Comparison of ENCODE assay signal across 15 cellular contexts in genomic region chr2:144201868-144202468, GRCh38.
A peak's percentile ranks its signal among the peaks of the same experiment; 100 is the strongest.
DNase-seq lines count a peak whose midpoint lies in the region; ATAC-seq lines count a peak whose summit lies in the region.
"Had no signal": no experiment of that assay in that cellular context is flagged by ENCODE, and none has a peak within 500 bp of the region (broad histone marks: within the 10 kb centered on the region; RNA-seq: fewer than 3 reads in every experiment).

No MANE protein-coding gene starts in this region.

- no peak for ATAC-seq in effector memory CD8-positive, alpha-beta T cell (replicated peaks)
- peak; percentile 75 for ATAC-seq in stimulated activated naive CD8-positive, alpha-beta T cell treated with anti-CD3 and anti-CD28 coated beads, Interleukin-15, amount 100 ng/mL, for 72 hours
- no peak for ATAC-seq in GM21381 (IDR thresholded peaks at IDR 0.05; ENCODE audit: unreplicated experiment)
- ATAC-seq: left colon had no signal

- peaks cover 5% of the 10 kb centered on the region for H3K9me3 Mint-ChIP-seq in T-helper 2 cell treated with Interferon-gamma antibody and Interleukin-4, amounts not matched to agents 5 μg/mL and 100 μg/mL, for 36 hours
- no peaks in the 10 kb centered on the region for H3K9me3 Mint-ChIP-seq in effector memory CD8-positive, alpha-beta T cell
- no peaks in the 10 kb centered on the region for H3K9me3 Mint-ChIP-seq in stimulated activated naive CD8-positive, alpha-beta T cell treated with anti-CD3 and anti-CD28 coated beads, Interleukin-15, amount 100 ng/mL, for 72 hours
- H3K9me3 Mint-ChIP-seq: activated B cell treated with CpG ODN at 0.5 μM for 24 hours had no signal

- no peaks in the 10 kb centered on the region for H3K27me3 Mint-ChIP-seq in T-helper 2 cell treated with Interferon-gamma antibody and Interleukin-4, amounts not matched to agents 5 μg/mL and 100 μg/mL, for 36 hours (ENCODE audit: low read depth)
- no peaks in the 10 kb centered on the region for H3K27me3 Mint-ChIP-seq in effector memory CD8-positive, alpha-beta T cell
- H3K27me3 Mint-ChIP-seq in stimulated activated naive CD8-positive, alpha-beta T cell treated with anti-CD3 and anti-CD28 coated beads, Interleukin-15, amount 100 ng/mL, for 72 hours, result no peaks in the 10 kb centered on the region
- H3K27me3 Mint-ChIP-seq: activated B cell treated with CpG ODN at 0.5 μM for 24 hours had no signal

- peak overlapping the region; percentile 12 for H3K27ac Mint-ChIP-seq in T-helper 2 cell treated with Interferon-gamma antibody and Interleukin-4, amounts not matched to agents 5 μg/mL and 100 μg/mL, for 36 hours
- H3K27ac Mint-ChIP-seq in effector memory CD8-positive, alpha-beta T cell, result peak overlapping the region in 1 of 2 donors; percentile 45
- peak overlapping the region; percentile 1 to 16 for H3K27ac Mint-ChIP-seq in stimulated activated naive CD8-positive, alpha-beta T cell treated with anti-CD3 and anti-CD28 coated beads, Interleukin-15, amount 100 ng/mL, for 72 hours
- H3K27ac Mint-ChIP-seq: activated B cell treated with CpG ODN at 0.5 μM for 24 hours had no signal

- H3K36me3 Mint-ChIP-seq in T-helper 2 cell treated with Interferon-gamma antibody and Interleukin-4, amounts not matched to agents 5 μg/mL and 100 μg/mL, for 36 hours (ENCODE audit: low read depth), result peaks cover 28% of the 10 kb centered on the region
- peaks cover 7% of the 10 kb centered on the region for H3K36me3 Mint-ChIP-seq in effector memory CD8-positive, alpha-beta T cell (ENCODE audit: insufficient read depth)

- H3K4me3 Mint-ChIP-seq in T-helper 2 cell treated with Interferon-gamma antibody and Interleukin-4, amounts not matched to agents 5 μg/mL and 100 μg/mL, for 36 hours, result peak overlapping the region; percentile 6
- peak overlapping the region; percentile 3 to 5 for H3K4me3 Mint-ChIP-seq in effector memory CD8-positive, alpha-beta T cell
- H3K4me3 Mint-ChIP-seq in stimulated activated naive CD8-positive, alpha-beta T cell treated with anti-CD3 and anti-CD28 coated beads, Interleukin-15, amount 100 ng/mL, for 72 hours, result peak overlapping the region in 1 of 2 donors; percentile 29
- H3K4me3 Mint-ChIP-seq: activated B cell treated with CpG ODN at 0.5 μM for 24 hours had no signal

- peak; percentile 49 for DNase-seq in stimulated activated CD4-positive, alpha-beta T cell treated with anti-CD3 and anti-CD28 coated beads, Interleukin-1b, Interleukin-23, amount 100 ng/mL, for 48 hours
- DNase-seq in stimulated activated CD4-positive, alpha-beta T cell treated with anti-CD3 and anti-CD28 coated beads, Interleukin-2, amount 100 ng/mL, for 48 hours, result no peak
- peak; percentile 27 for DNase-seq in T-helper 2 cell treated with Interferon-gamma antibody and Interleukin-4, amounts not matched to agents 5 μg/mL and 100 μg/mL, for 36 hours (ENCODE audit: low spot score)
- DNase-seq in effector memory CD8-positive, alpha-beta T cell, result no peak
- no peak for DNase-seq in stimulated activated naive CD8-positive, alpha-beta T cell treated with anti-CD3 and anti-CD28 coated beads, Interleukin-15, amount 100 ng/mL, for 72 hours
- DNase-seq in SW480 (ENCODE audit: low spot score), result no peak
- DNase-seq in cortex of kidney (lab: John Stamatoyannopoulos, UW), result no peak
- DNase-seq: activated B cell treated with CpG ODN at 0.5 μM for 24 hours, BE2C, KBM-7, left colon, NCI-H187, NCI-H510A, tibial artery had no signal

- peaks cover 25% of the 10 kb centered on the region for H3K4me1 Mint-ChIP-seq in T-helper 2 cell treated with Interferon-gamma antibody and Interleukin-4, amounts not matched to agents 5 μg/mL and 100 μg/mL, for 36 hours (ENCODE audit: low read depth)
- peaks cover 17% of the 10 kb centered on the region in 2 donors for H3K4me1 Mint-ChIP-seq in effector memory CD8-positive, alpha-beta T cell (ENCODE audit: low read depth in 2 of 2)
- H3K4me1 Mint-ChIP-seq in stimulated activated naive CD8-positive, alpha-beta T cell treated with anti-CD3 and anti-CD28 coated beads, Interleukin-15, amount 100 ng/mL, for 72 hours, result peaks cover 46% of the 10 kb centered on the region

Comparison
In these comparisons a context has a peak if more than half of its experiments do, and no peak if none do; other contexts are left out.
1. DNase-seq: peak in stimulated activated CD4-positive, alpha-beta T cell treated with anti-CD3 and anti-CD28 coated beads, Interleukin-1b, Interleukin-23, amount 100 ng/mL, for 48 hours (single experiment) and T-helper 2 cell treated with Interferon-gamma antibody and Interleukin-4, amounts not matched to agents 5 μg/mL and 100 μg/mL, for 36 hours (single experiment); none in stimulated activated CD4-positive, alpha-beta T cell treated with anti-CD3 and anti-CD28 coated beads, Interleukin-2, amount 100 ng/mL, for 48 hours (0 of 2), effector memory CD8-positive, alpha-beta T cell (0 of 3), stimulated activated naive CD8-positive, alpha-beta T cell treated with anti-CD3 and anti-CD28 coated beads, Interleukin-15, amount 100 ng/mL, for 72 hours (0 of 2), SW480 (single experiment) and cortex of kidney (single experiment).